ENCODE assay signal across 35 cellular contexts in genomic region chr18:26473721-26474120, GRCh38.
"Had no signal": no experiment of that assay in that cellular context is flagged by ENCODE, and none has a peak within 500 bp of the region (broad histone marks: within the 10 kb centered on the region; RNA-seq: fewer than 3 reads in every experiment).

No MANE protein-coding gene starts in this region.

- DNase-seq: activated B cell treated with CpG ODN at 0.5 μM for 24 hours; activated CD4-positive, alpha-beta memory T cell treated with anti-CD3 and anti-CD28 coated beads for 36 hours; activated CD4-positive, alpha-beta T cell treated with anti-CD3 and anti-CD28 coated beads for 4 hours; activated CD4-positive, alpha-beta T cell treated with anti-CD3 and anti-CD28 coated beads, Interleukin-2, amount 50 U/mL, for 1 hour; activated CD4-positive, CD25-positive, alpha-beta regulatory T cell treated with anti-CD3 and anti-CD28 coated beads, Interleukin-2, amount 50 U/mL, for 72 hours; activated CD8-positive, alpha-beta memory T cell treated with anti-CD3 and anti-CD28 coated beads, Interleukin-2, amount 50 U/mL, for 4 hours; activated gamma-delta T cell treated with Interleukin-2 at 50 U/mL for 16 hours; activated naive CD4-positive, alpha-beta T cell treated with anti-CD3 and anti-CD28 coated beads for 36 hours; activated T-cell treated with anti-CD3 and anti-CD28 coated beads for 4 hours; activated T-cell treated with anti-CD3 and anti-CD28 coated beads, Interleukin-2, amount 50 U/mL, for 4 hours; anterior cingulate cortex; caudate nucleus; cerebellar nuclear complex; NCI-H1092 treated with DMSO at 0.1 percent for 48 hours; NCI-H1417; NCI-H146; NCI-H187; NCI-H2081; NCI-H2171 treated with DMSO at 0.1 percent for 48 hours; NCI-H2227 treated with DMSO at 0.1 percent for 48 hours; NCI-H510A treated with DMSO at 0.1 percent for 48 hours; NCI-H526 treated with DMSO at 0.1 percent for 48 hours; NCI-H774; PC-3; SIG-M5; T-helper 1 cell; T-helper 2 cell; T-helper 9 cell had no signal

- ATAC-seq: activated naive CD4-positive, alpha-beta T cell treated with anti-CD3 and anti-CD28 coated beads, Interleukin-2, amount 50 U/mL, for 72 hours; activated T-cell treated with anti-CD3 and anti-CD28 coated beads, Interleukin-2, amount 50 U/mL, for 4 hours; PC-3; Right ventricle myocardium inferior; SK-N-SH treated with all-trans-retinoic acid at 6 μM for 48 hours had no signal

- H3K27me3 Mint-ChIP-seq: activated B cell treated with CpG ODN at 0.5 μM for 24 hours; activated CD4-positive, alpha-beta memory T cell treated with anti-CD3 and anti-CD28 coated beads for 36 hours; brain had no signal

- FAIRE-seq: bronchial epithelial cell, RCC 7860 had no signal

- H3K9me3 Mint-ChIP-seq: activated B cell treated with CpG ODN at 0.5 μM for 24 hours; activated CD4-positive, alpha-beta memory T cell treated with anti-CD3 and anti-CD28 coated beads for 36 hours; activated naive CD4-positive, alpha-beta T cell treated with anti-CD3 and anti-CD28 coated beads for 36 hours; activated naive CD4-positive, alpha-beta T cell treated with anti-CD3 and anti-CD28 coated beads, Interleukin-2, amount 50 U/mL, for 72 hours; activated T-cell treated with anti-CD3 and anti-CD28 coated beads, Interleukin-2, amount 50 U/mL, for 4 hours; activated T-helper 1 cell treated with anti-CD3 and anti-CD28 coated beads, Interleukin-12 subunit alpha, Interleukin-12 subunit beta, Interleukin-2, Interleukin-4 antibody, amounts not matched to agents 30 ng/mL and 10 ng/mL and 1 ng/mL, durations not matched to agents 14 hours and 24 hours and 36 hours; brain had no signal

- H3K27ac Mint-ChIP-seq: activated B cell treated with CpG ODN at 0.5 μM for 24 hours; activated CD4-positive, alpha-beta memory T cell treated with anti-CD3 and anti-CD28 coated beads for 36 hours; activated naive CD4-positive, alpha-beta T cell treated with anti-CD3 and anti-CD28 coated beads for 36 hours; activated naive CD4-positive, alpha-beta T cell treated with anti-CD3 and anti-CD28 coated beads, Interleukin-2, amount 50 U/mL, for 72 hours; activated T-helper 1 cell treated with anti-CD3 and anti-CD28 coated beads, Interleukin-12 subunit alpha, Interleukin-12 subunit beta, Interleukin-2, Interleukin-4 antibody, amounts not matched to agents 30 ng/mL and 10 ng/mL and 1 ng/mL, durations not matched to agents 14 hours and 24 hours and 36 hours had no signal

- H3K36me3 Mint-ChIP-seq: activated CD4-positive, alpha-beta memory T cell treated with anti-CD3 and anti-CD28 coated beads for 36 hours; activated naive CD4-positive, alpha-beta T cell treated with anti-CD3 and anti-CD28 coated beads, Interleukin-2, amount 50 U/mL, for 72 hours had no signal

- H3K4me3 Mint-ChIP-seq: activated B cell treated with CpG ODN at 0.5 μM for 24 hours; activated CD4-positive, alpha-beta memory T cell treated with anti-CD3 and anti-CD28 coated beads for 36 hours; activated naive CD4-positive, alpha-beta T cell treated with anti-CD3 and anti-CD28 coated beads for 36 hours; activated T-cell treated with anti-CD3 and anti-CD28 coated beads, Interleukin-2, amount 50 U/mL, for 4 hours; activated T-helper 1 cell treated with anti-CD3 and anti-CD28 coated beads, Interleukin-12 subunit alpha, Interleukin-12 subunit beta, Interleukin-2, Interleukin-4 antibody, amounts not matched to agents 30 ng/mL and 10 ng/mL and 1 ng/mL, durations not matched to agents 14 hours and 24 hours and 36 hours; brain had no signal
